In the genomic region with DNA sequence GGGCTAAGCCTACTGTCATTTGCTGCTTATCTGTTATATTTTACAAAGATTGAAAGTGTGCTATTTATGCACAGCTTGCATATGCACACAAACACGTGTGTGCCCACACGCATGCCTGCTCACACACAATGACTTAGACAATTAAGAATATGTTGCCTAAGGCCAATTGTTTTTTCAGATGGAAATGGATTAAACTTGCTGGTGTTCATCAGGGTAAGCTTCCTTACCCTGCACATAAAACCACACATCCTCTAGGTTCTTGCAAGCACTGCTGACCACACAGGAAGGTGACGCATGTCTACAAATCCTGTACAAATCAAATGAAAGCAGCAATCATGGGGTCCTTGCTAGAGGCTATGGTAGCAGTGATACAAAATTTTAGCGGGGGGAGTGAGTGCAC, we compare ENCODE assay signal across 8 cellular contexts. TPM values are rescaled to one million over a fixed set of nuclear protein-coding genes. Genes with fewer than 3 reads are reported as not detected.
A peak's percentile ranks its signal among the peaks of the same experiment; 100 is the strongest.
DNase-seq lines count a peak whose midpoint lies in the region; ATAC-seq and TF ChIP-seq lines count a peak whose summit lies in the region.

No MANE protein-coding gene starts in this region.

- ATAC-seq in CD8-positive, alpha-beta T cell: peak; percentile 84
- ATAC-seq in naive B cell (ENCODE audit: low read depth in 2 of 2) (peak; percentile 70 to 76), GM19455 (IDR thresholded peaks at IDR 0.05; ENCODE audit: unreplicated experiment) (no peak), GM18520 (IDR thresholded peaks at IDR 0.05; ENCODE audit: unreplicated experiment) (no peak)

- H3K4me3 Mint-ChIP-seq in CD8-positive, alpha-beta T cell: peak overlapping the region; percentile 71
- peak overlapping the region; percentile 49 for H3K4me3 Mint-ChIP-seq in activated T-helper 2 cell treated with anti-CD3 and anti-CD28 coated beads, Interferon-gamma antibody, Interleukin-2, Interleukin-4, amounts not matched to agents 10 μg/mL and 5 μg/mL and 100 μg/mL, durations not matched to agents 14 hours and 24 hours and 36 hours (ENCODE audit: low read depth)
- H3K4me3 Mint-ChIP-seq in naive B cell (peak overlapping the region in 1 of 8 donors; percentile 6), Caco-2 (ENCODE audit: unreplicated experiment) (no peak overlapping the region)

- peaks cover 53% of the 10 kb centered on the region for H3K36me3 Mint-ChIP-seq in CD8-positive, alpha-beta T cell
- H3K36me3 Mint-ChIP-seq in activated T-helper 2 cell treated with anti-CD3 and anti-CD28 coated beads, Interferon-gamma antibody, Interleukin-2, Interleukin-4, amounts not matched to agents 10 μg/mL and 5 μg/mL and 100 μg/mL, durations not matched to agents 14 hours and 24 hours and 36 hours (ENCODE audit: low read depth): peaks cover 78% of the 10 kb centered on the region
- peaks cover 13 to 22% of the 10 kb centered on the region in 2 donors for H3K36me3 Mint-ChIP-seq in naive B cell
- no peaks in the 10 kb centered on the region for H3K36me3 Mint-ChIP-seq in Caco-2 (ENCODE audit: insufficient read depth, unreplicated experiment)

- intact Hi-C loops in CD8-positive, alpha-beta T cell (cut with DNase I, micrococcal nuclease): loop anchor here (1.0 to 10.0 kb wide), 3 partner anchors 127 to 322 kb away; no protein-coding TSS in a partner anchor
- intact Hi-C loops in activated T-helper 2 cell treated with anti-CD3 and anti-CD28 coated beads, Interferon-gamma antibody, Interleukin-2, Interleukin-4, amounts not matched to agents 10 μg/mL and 5 μg/mL and 100 μg/mL, durations not matched to agents 14 hours and 24 hours and 36 hours (cut with micrococcal nuclease): loop anchor here (1.0 to 10.0 kb wide), 12 partner anchors 27 to 632 kb away; partner anchors contain the start of gene MAP3K7
- intact Hi-C loops in Caco-2 (cut with micrococcal nuclease; ENCODE audit: unreplicated experiment): no loop called here

- no peaks in the 10 kb centered on the region for H3K9me3 Mint-ChIP-seq in CD8-positive, alpha-beta T cell
- H3K9me3 Mint-ChIP-seq in activated T-helper 2 cell treated with anti-CD3 and anti-CD28 coated beads, Interferon-gamma antibody, Interleukin-2, Interleukin-4, amounts not matched to agents 10 μg/mL and 5 μg/mL and 100 μg/mL, durations not matched to agents 14 hours and 24 hours and 36 hours: no peaks in the 10 kb centered on the region
- no peaks in the 10 kb centered on the region for H3K9me3 Mint-ChIP-seq in naive B cell
- no peaks in the 10 kb centered on the region for H3K9me3 Mint-ChIP-seq in Caco-2 (ENCODE audit: unreplicated experiment)

- CTCF ChIA-PET in CD8-positive, alpha-beta T cell (lab: Charles Lee): interaction anchor here (0.6 to 3.9 kb wide), 9 partner anchors 9 to 526 kb away, joined by 3 to 28 read pairs (median 4); no protein-coding TSS in a partner anchor
- CTCF ChIA-PET in Caco-2 (lab: Charles Lee): no interaction called here

- H3K27ac ChIP-seq in CD8-positive, alpha-beta T cell (ENCODE audit: low read depth, low read length): peak overlapping the region; percentile 47

- no peaks in the 10 kb centered on the region for H3K27me3 ChIP-seq in CD8-positive, alpha-beta T cell (ENCODE audit: insufficient read depth, low read length)
- no peaks in the 10 kb centered on the region; the same call in 1 of the 2 replicates for H3K27me3 ChIP-seq in Caco-2 (replicated peaks; ENCODE audit: control insufficient read depth, insufficient read depth, low read length)

- H3K27ac Mint-ChIP-seq in CD8-positive, alpha-beta T cell: peak overlapping the region; percentile 94
- H3K27ac Mint-ChIP-seq in activated T-helper 2 cell treated with anti-CD3 and anti-CD28 coated beads, Interferon-gamma antibody, Interleukin-2, Interleukin-4, amounts not matched to agents 10 μg/mL and 5 μg/mL and 100 μg/mL, durations not matched to agents 14 hours and 24 hours and 36 hours: peak overlapping the region; percentile 76
- H3K27ac Mint-ChIP-seq in naive B cell (peak overlapping the region; percentile 10 to 94 (median 69)), Caco-2 (ENCODE audit: unreplicated experiment) (no peak overlapping the region)

- DNase-seq in CD8-positive, alpha-beta T cell: peak; percentile 36 to 86 (median 61)
- DNase-seq in NOMO-1 treated with dmso at 0.1 percent for 144 hours (lab: John Stamatoyannopoulos, UW; ENCODE audit: unreplicated experiment) (peak; percentile 61), naive B cell (peak; percentile 25), LoVo (ENCODE audit: low spot score) (no peak), Caco-2 (no peak)
- DNase-seq in activated T-helper 2 cell treated with anti-CD3 and anti-CD28 coated beads, Interferon-gamma antibody, Interleukin-2, Interleukin-4, amounts not matched to agents 10 μg/mL and 5 μg/mL and 100 μg/mL, durations not matched to agents 14 hours and 24 hours and 36 hours (ENCODE audit: low spot score): peak; percentile 53

- no TSS peak for BruUV-seq in Caco-2 (replicated peaks; lab: Mats Ljungman, UMichigan)

- peaks cover 28% of the 10 kb centered on the region for H3K36me3 ChIP-seq in CD8-positive, alpha-beta T cell (ENCODE audit: insufficient read depth, low read length)
- H3K36me3 ChIP-seq in Caco-2 (ENCODE audit: control insufficient read depth, insufficient read depth, low read length): no peaks in the 10 kb centered on the region

- H3K4me1 ChIP-seq in CD8-positive, alpha-beta T cell (ENCODE audit: insufficient read depth, low read length): peaks cover 55% of the 10 kb centered on the region
- no peaks in the 10 kb centered on the region for H3K4me1 ChIP-seq in Caco-2

- no peaks in the 10 kb centered on the region for H3K9me3 ChIP-seq in CD8-positive, alpha-beta T cell (ENCODE audit: low read length)
- H3K9me3 ChIP-seq in Caco-2: no peaks in the 10 kb centered on the region

- H3K4me3 ChIP-seq in CD8-positive, alpha-beta T cell (ENCODE audit: low read depth, low read length): no peak overlapping the region
- H3K4me3 ChIP-seq in Caco-2 (ENCODE audit: low read depth, low read length): no peak overlapping the region

- peaks cover 70% of the 10 kb centered on the region for H3K4me1 Mint-ChIP-seq in CD8-positive, alpha-beta T cell (ENCODE audit: low read depth)
- peaks cover 67% of the 10 kb centered on the region for H3K4me1 Mint-ChIP-seq in activated T-helper 2 cell treated with anti-CD3 and anti-CD28 coated beads, Interferon-gamma antibody, Interleukin-2, Interleukin-4, amounts not matched to agents 10 μg/mL and 5 μg/mL and 100 μg/mL, durations not matched to agents 14 hours and 24 hours and 36 hours (ENCODE audit: low read depth)
- H3K4me1 Mint-ChIP-seq in naive B cell (peaks cover 39 to 56% (median 54%) of the 10 kb centered on the region in 3 donors), Caco-2 (ENCODE audit: low read depth, unreplicated experiment) (no peaks in the 10 kb centered on the region)

- H3K27me3 Mint-ChIP-seq in CD8-positive, alpha-beta T cell (ENCODE audit: low read depth): no peaks in the 10 kb centered on the region
- no peaks in the 10 kb centered on the region for H3K27me3 Mint-ChIP-seq in activated T-helper 2 cell treated with anti-CD3 and anti-CD28 coated beads, Interferon-gamma antibody, Interleukin-2, Interleukin-4, amounts not matched to agents 10 μg/mL and 5 μg/mL and 100 μg/mL, durations not matched to agents 14 hours and 24 hours and 36 hours (ENCODE audit: low read depth)
- H3K27me3 Mint-ChIP-seq in naive B cell (no peaks in the 10 kb centered on the region), Caco-2 (ENCODE audit: insufficient read depth, unreplicated experiment) (peaks cover 8% of the 10 kb centered on the region)

- POLR2A ChIA-PET in CD8-positive, alpha-beta T cell (lab: Charles Lee): interaction anchor here (0.5 to 1.6 kb wide), 3 partner anchors 131 to 598 kb away, joined by 3 to 5 read pairs (median 4); no protein-coding TSS in a partner anchor
- POLR2A ChIA-PET in Caco-2 (lab: Charles Lee): no interaction called here

- no peak for TF ChIP-seq CTCF in CD8-positive, alpha-beta T cell (IDR thresholded peaks at IDR 0.05)
- TF ChIP-seq CTCF in Caco-2 (IDR thresholded peaks at IDR 0.05; ENCODE audit: insufficient read depth in 1 of 2, low read depth in 1 of 2, low read length in 1 of 2, severe bottlenecking in 1 of 2, unreplicated experiment in 1 of 2): no peak

RNA-seq across cellular contexts. Expression of gene GJA10, which starts 58.4 kb away (rescaled TPM):
- not detected for total RNA-seq in CD8-positive, alpha-beta T cell
- total RNA-seq in activated T-helper 2 cell treated with anti-CD3 and anti-CD28 coated beads, Interferon-gamma antibody, Interleukin-2, Interleukin-4, amounts not matched to agents 10 μg/mL and 5 μg/mL and 100 μg/mL, durations not matched to agents 14 hours and 24 hours and 36 hours: 0.11 and 0.32 TPM in 2 replicates
- polyA plus RNA-seq in naive B cell (ENCODE audit: low read depth in 6 of 6): not detected
- not detected in 2 replicates for total RNA-seq in Caco-2 (2022)

Comparison
In these comparisons a context has a peak if more than half of its experiments do, and no peak if none do; other contexts are left out.
1. ATAC-seq: peak in CD8-positive, alpha-beta T cell (single experiment) and naive B cell (2 of 2); none in GM19455 (single experiment) and GM18520 (single experiment).
2. DNase-seq: peak in CD8-positive, alpha-beta T cell (7 of 7), NOMO-1 treated with dmso at 0.1 percent for 144 hours (single experiment), activated T-helper 2 cell treated with anti-CD3 and anti-CD28 coated beads, Interferon-gamma antibody, Interleukin-2, Interleukin-4, amounts not matched to agents 10 μg/mL and 5 μg/mL and 100 μg/mL, durations not matched to agents 14 hours and 24 hours and 36 hours (single experiment) and naive B cell (single experiment); none in LoVo (single experiment) and Caco-2 (0 of 2).